ENCODE assay signal across 12 cellular contexts in the genomic region with DNA sequence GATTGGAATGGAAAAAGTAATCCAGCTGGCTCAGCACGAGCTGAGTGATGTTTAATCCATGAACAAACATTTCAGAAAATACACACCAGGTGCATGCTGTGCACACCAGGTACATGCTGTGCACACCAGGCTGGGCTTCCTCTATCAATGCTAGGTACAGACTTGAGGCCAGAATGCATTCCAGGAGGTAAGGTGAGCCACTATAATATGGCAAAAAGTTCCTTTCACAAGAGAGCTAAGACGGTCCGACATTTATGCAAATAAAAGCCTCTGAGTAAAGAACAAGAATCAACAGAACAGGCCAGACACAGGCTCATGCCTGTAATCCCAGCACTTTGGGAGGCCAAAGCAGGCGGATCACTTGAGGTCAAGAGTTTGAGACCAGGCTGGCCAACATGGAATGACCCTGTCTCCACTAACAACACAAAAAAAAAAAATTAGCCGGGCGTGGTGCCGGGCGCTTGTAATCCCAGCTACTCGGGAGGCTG.
DNase-seq lines count a peak whose midpoint lies in the region; ATAC-seq and TF ChIP-seq lines count a peak whose summit lies in the region.
"Had no signal": no experiment of that assay in that cellular context is flagged by ENCODE, and none has a peak within 500 bp of the region (broad histone marks: within the 10 kb centered on the region; RNA-seq: fewer than 3 reads in every experiment).

No MANE protein-coding gene starts in this region.

- in situ Hi-C loops in ACHN (cut with HindIII; ENCODE audit: low pct_ligation_motif_present, low pct_unique_long_range_greater_than_20kb, low sequenced_read_pairs) = no loop called here

- H3K27ac ChIP-seq in ectodermal cell (ENCODE audit: insufficient read depth, low read depth, low read length, poor library complexity, severe bottlenecking) (peak overlapping the region; percentile 38), suprapubic skin (no peak overlapping the region)
- H3K27ac ChIP-seq: HL-60 had no signal

- peaks cover 47% of the 10 kb centered on the region for H3K4me1 Mint-ChIP-seq in osteocyte (ENCODE audit: unreplicated experiment)

- H3K4me3 Mint-ChIP-seq in osteocyte (ENCODE audit: unreplicated experiment) = no peak overlapping the region

- TF ChIP-seq RAD21 in Ishikawa (IDR thresholded peaks at IDR 0.05; ENCODE audit: low read depth) = peak; percentile 22; the same call in 1 of the 2 replicates

- H3K9me3 ChIP-seq in ectodermal cell (ENCODE audit: control insufficient read depth, low read length) (no peaks in the 10 kb centered on the region), suprapubic skin (no peaks in the 10 kb centered on the region)

- H3K9me3 Mint-ChIP-seq in osteocyte (ENCODE audit: unreplicated experiment) = peaks cover 4% of the 10 kb centered on the region

- no peaks in the 10 kb centered on the region for H3K27me3 Mint-ChIP-seq in osteocyte (ENCODE audit: unreplicated experiment)

- H3K4me1 ChIP-seq in ectodermal cell (ENCODE audit: control insufficient read depth, insufficient read depth, low read length) = peaks cover 19% of the 10 kb centered on the region
- H3K4me1 ChIP-seq in suprapubic skin = peaks cover 42% of the 10 kb centered on the region

- peak; percentile 93 for TF ChIP-seq EP300 in Ishikawa (IDR thresholded peaks at IDR 0.05; ENCODE audit: borderline replicate concordance)
- no peak for TF ChIP-seq EP300 in suprapubic skin (IDR thresholded peaks at IDR 0.05)

- ATAC-seq in HG02571 (IDR thresholded peaks at IDR 0.05; ENCODE audit: unreplicated experiment) = no peak
- ATAC-seq: HCT116 had no signal

- TF ChIP-seq POLR2A in suprapubic skin (IDR thresholded peaks at IDR 0.05) = no peak

- H3K27me3 ChIP-seq in ectodermal cell (ENCODE audit: control insufficient read depth, insufficient read depth, low read length, poor library complexity, severe bottlenecking) (no peaks in the 10 kb centered on the region), suprapubic skin (no peaks in the 10 kb centered on the region)

- peaks cover 3% of the 10 kb centered on the region for H3K36me3 Mint-ChIP-seq in osteocyte (ENCODE audit: unreplicated experiment)

- peak overlapping the region; percentile 60 for H3K27ac Mint-ChIP-seq in osteocyte (ENCODE audit: unreplicated experiment)

- no peak for TF ChIP-seq CTCF in osteocyte (IDR thresholded peaks at IDR 0.05)
- no peak for TF ChIP-seq CTCF in suprapubic skin (IDR thresholded peaks at IDR 0.05)

- DNase-seq in NCI-H1092 treated with DMSO at 0.1 percent for 48 hours (lab: John Stamatoyannopoulos, UW) = peak; percentile 25
- DNase-seq in NCI-H1092 (lab: John Stamatoyannopoulos, UW) = no peak
- no peak for DNase-seq in osteocyte (ENCODE audit: extremely low spot score, unreplicated experiment)
- no peak for DNase-seq in ACHN
- DNase-seq in suprapubic skin (ENCODE audit: low spot score in 2 of 2) = no peak
- DNase-seq: kidney glomerular epithelial cell, NCI-H1436 had no signal

- H3K36me3 ChIP-seq in ectodermal cell (ENCODE audit: control insufficient read depth, insufficient read depth, low read length) = no peaks in the 10 kb centered on the region
- no peaks in the 10 kb centered on the region for H3K36me3 ChIP-seq in suprapubic skin

- WGBS in ectodermal cell, 2 experiments = 88 to 96% methylated on average over 9 of the region's 9 CpGs
- WGBS in suprapubic skin = 67% methylated on average over 9 of the region's 9 CpGs

- H3K4me3 ChIP-seq in ectodermal cell (ENCODE audit: insufficient read depth, low read depth, low read length) (no peak overlapping the region), suprapubic skin (no peak overlapping the region)

TF ChIP-seq in Ishikawa, 13 proteins besides CTCF, POLR2A, EP300 and RAD21:
- TF ChIP-seq TEAD4 (IDR thresholded peaks at IDR 0.05) (peak; percentile 93), FOXM1 (IDR thresholded peaks at IDR 0.05; ENCODE audit: borderline replicate concordance, low read depth) (peak; percentile 84), ZBTB7A (IDR thresholded peaks at IDR 0.05; ENCODE audit: low read depth) (no peak), CEBPB (IDR thresholded peaks at IDR 0.05) (peak; percentile 75), TCF12 (IDR thresholded peaks at IDR 0.05; ENCODE audit: low read depth) (peak; percentile 96), NFIC (IDR thresholded peaks at IDR 0.05) (peak; percentile 90), YY1 (IDR thresholded peaks at IDR 0.05; ENCODE audit: low read depth) (0 out of 2 replicates have a peak, but pooled peaks have one; percentile 10), TAF1 (IDR thresholded peaks at IDR 0.05; ENCODE audit: low read depth) (no peak)
- TF ChIP-seq, protein P1, sequence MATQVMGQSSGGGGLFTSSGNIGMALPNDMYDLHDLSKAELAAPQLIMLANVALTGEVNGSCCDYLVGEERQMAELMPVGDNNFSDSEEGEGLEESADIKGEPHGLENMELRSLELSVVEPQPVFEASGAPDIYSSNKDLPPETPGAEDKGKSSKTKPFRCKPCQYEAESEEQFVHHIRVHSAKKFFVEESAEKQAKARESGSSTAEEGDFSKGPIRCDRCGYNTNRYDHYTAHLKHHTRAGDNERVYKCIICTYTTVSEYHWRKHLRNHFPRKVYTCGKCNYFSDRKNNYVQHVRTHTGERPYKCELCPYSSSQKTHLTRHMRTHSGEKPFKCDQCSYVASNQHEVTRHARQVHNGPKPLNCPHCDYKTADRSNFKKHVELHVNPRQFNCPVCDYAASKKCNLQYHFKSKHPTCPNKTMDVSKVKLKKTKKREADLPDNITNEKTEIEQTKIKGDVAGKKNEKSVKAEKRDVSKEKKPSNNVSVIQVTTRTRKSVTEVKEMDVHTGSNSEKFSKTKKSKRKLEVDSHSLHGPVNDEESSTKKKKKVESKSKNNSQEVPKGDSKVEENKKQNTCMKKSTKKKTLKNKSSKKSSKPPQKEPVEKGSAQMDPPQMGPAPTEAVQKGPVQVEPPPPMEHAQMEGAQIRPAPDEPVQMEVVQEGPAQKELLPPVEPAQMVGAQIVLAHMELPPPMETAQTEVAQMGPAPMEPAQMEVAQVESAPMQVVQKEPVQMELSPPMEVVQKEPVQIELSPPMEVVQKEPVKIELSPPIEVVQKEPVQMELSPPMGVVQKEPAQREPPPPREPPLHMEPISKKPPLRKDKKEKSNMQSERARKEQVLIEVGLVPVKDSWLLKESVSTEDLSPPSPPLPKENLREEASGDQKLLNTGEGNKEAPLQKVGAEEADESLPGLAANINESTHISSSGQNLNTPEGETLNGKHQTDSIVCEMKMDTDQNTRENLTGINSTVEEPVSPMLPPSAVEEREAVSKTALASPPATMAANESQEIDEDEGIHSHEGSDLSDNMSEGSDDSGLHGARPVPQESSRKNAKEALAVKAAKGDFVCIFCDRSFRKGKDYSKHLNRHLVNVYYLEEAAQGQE (IDR thresholded peaks at IDR 0.05; ENCODE audit: low read depth) = no peak
- TF ChIP-seq, protein P2, sequence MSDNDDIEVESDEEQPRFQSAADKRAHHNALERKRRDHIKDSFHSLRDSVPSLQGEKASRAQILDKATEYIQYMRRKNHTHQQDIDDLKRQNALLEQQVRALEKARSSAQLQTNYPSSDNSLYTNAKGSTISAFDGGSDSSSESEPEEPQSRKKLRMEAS (IDR thresholded peaks at IDR 0.05) = peak; percentile 83
